Comparison of ENCODE assay signal across 8 cellular contexts in the genomic region with DNA sequence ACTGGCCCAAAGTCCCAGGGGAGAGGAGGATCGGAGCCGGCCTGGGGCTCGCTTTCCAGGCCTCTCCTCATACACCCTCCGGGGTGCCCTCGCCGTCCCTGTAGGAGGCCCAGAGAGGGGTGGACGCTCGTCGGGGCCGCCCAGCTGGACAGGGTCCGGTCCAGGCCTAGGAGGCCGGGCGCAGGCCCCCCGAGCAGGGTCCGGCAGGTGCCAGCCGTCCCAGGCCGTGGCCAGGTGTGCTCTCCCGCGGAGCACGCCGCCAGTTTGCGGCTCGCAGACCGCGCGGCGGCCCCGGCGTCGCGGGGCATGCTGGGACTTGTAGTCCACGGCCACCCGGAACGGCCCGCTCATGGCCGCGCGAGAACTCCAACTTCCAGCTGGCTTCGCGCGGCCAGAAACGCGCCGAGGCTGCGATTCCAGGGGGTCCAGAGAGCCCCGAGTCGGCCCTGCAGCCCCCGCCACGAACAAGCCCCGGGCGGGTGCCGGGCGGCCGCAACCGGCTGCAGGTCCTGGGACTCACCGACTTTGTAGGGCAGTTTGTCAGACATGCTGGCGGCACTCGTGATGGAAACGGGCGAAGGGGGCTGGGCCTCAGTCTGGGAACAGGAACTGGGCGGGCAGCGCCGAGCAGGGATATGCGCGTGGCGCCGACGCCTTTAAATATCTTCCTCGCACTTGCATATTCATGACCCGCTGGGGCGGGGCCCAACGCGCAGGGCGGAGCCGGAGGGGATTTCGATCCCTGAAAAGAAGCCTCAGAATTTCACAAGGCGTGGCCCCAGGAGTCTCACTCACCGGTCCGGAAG. TPM values are rescaled to one million over a fixed set of nuclear protein-coding genes. Genes with fewer than 3 reads are reported as not detected.
A peak's percentile ranks its signal among the peaks of the same experiment; 100 is the strongest.
DNase-seq lines count a peak whose midpoint lies in the region; ATAC-seq and TF ChIP-seq lines count a peak whose summit lies in the region.

A gene (minus strand): TSS at position 633 of the 806 bp plus-strand sequence. CDS start 85 bp downstream, at position 548.

- H3K27me3 Mint-ChIP-seq in activated CD4-positive, alpha-beta T cell treated with anti-CD3 and anti-CD28 coated beads for 36 hours: no peaks in the 10 kb centered on the region

- H3K36me3 Mint-ChIP-seq in activated CD4-positive, alpha-beta T cell treated with anti-CD3 and anti-CD28 coated beads for 36 hours (ENCODE audit: low read depth): peaks cover 10% of the 10 kb centered on the region

- ATAC-seq in HG03439 (IDR thresholded peaks at IDR 0.05; ENCODE audit: unreplicated experiment): peak; percentile 86
- peak; percentile 96 for ATAC-seq in activated CD4-positive, alpha-beta T cell treated with anti-CD3 and anti-CD28 coated beads for 36 hours

- H3K4me3 ChIP-seq in choroid plexus epithelial cell (ENCODE audit: low read depth, low read length): peak within 1 kb of the TSS; percentile 92

- TF ChIP-seq POLR2A in GM19193 (IDR thresholded peaks at IDR 0.05; ENCODE audit: extremely low read depth, insufficient read depth, insufficient read length): peak; percentile 81

- peak within 1 kb of the TSS; percentile 91 for H3K27ac Mint-ChIP-seq in activated CD4-positive, alpha-beta T cell treated with anti-CD3 and anti-CD28 coated beads for 36 hours

- POLR2A ChIA-PET in activated CD4-positive, alpha-beta T cell treated with anti-CD3 and anti-CD28 coated beads for 36 hours (lab: Charles Lee): interaction anchor here (0.5 to 1.9 kb wide), 8 partner anchors 10 to 374 kb away, joined by 3 to 8 read pairs (median 3); a partner anchor contains a TSS

- peaks cover 18% of the 10 kb centered on the region for H3K4me1 Mint-ChIP-seq in activated CD4-positive, alpha-beta T cell treated with anti-CD3 and anti-CD28 coated beads for 36 hours

- peak; percentile 92 to 94 for DNase-seq in AML-193 (lab: John Stamatoyannopoulos, UW)
- DNase-seq in NCI-H510A treated with DMSO at 0.1 percent for 48 hours (lab: John Stamatoyannopoulos, UW): peak; percentile 96
- peak; percentile 97 for DNase-seq in activated CD4-positive, alpha-beta T cell treated with anti-CD3 and anti-CD28 coated beads for 36 hours
- DNase-seq in choroid plexus epithelial cell (ENCODE audit: low read depth): peak; percentile 98
- DNase-seq in kidney tubule cell (ENCODE audit: low spot score): peak; percentile 99
- DNase-seq in stimulated activated CD4-positive, alpha-beta T cell treated with anti-CD3 and anti-CD28 coated beads, Interleukin-1b, Interleukin-23, amount 100 ng/mL, for 24 hours (ENCODE audit: low read depth in 4 of 4, low spot score in 1 of 4): peak; percentile 82 to 95 (median 90)

- H3K4me3 Mint-ChIP-seq in activated CD4-positive, alpha-beta T cell treated with anti-CD3 and anti-CD28 coated beads for 36 hours: peak within 1 kb of the TSS; percentile 90

- intact Hi-C loops in activated CD4-positive, alpha-beta T cell treated with anti-CD3 and anti-CD28 coated beads for 36 hours (cut with DNase I, micrococcal nuclease): loop anchor here (1.0 to 10.0 kb wide), 17 partner anchors 60 to 1472 kb away; a partner anchor contains a TSS

- CTCF ChIA-PET in activated CD4-positive, alpha-beta T cell treated with anti-CD3 and anti-CD28 coated beads for 36 hours (lab: Charles Lee): interaction anchor here (1.0 to 3.8 kb wide), 5 partner anchors 10 to 220 kb away, joined by 3 to 33 read pairs (median 4); no protein-coding TSS in a partner anchor

- no peaks in the 10 kb centered on the region for H3K9me3 Mint-ChIP-seq in activated CD4-positive, alpha-beta T cell treated with anti-CD3 and anti-CD28 coated beads for 36 hours (ENCODE audit: low read depth)

- no peak for TF ChIP-seq CTCF in choroid plexus epithelial cell (conservative IDR thresholded peaks at IDR 0.05; ENCODE audit: low read depth, low read length)

RNA-seq across cellular contexts. Expression of the gene that starts here (rescaled TPM):
- total RNA-seq in activated CD4-positive, alpha-beta T cell treated with anti-CD3 and anti-CD28 coated beads for 36 hours: 100 to 1,000 TPM; 183 to 189 TPM

Comparison
In these comparisons a context has a peak if more than half of its experiments do, and no peak if none do; other contexts are left out.
1. Peak in every context shown above with its lines: DNase-seq, ATAC-seq and H3K4me3 ChIP-seq.